ENCODE assay signal across 8 cellular contexts in the genomic region with DNA sequence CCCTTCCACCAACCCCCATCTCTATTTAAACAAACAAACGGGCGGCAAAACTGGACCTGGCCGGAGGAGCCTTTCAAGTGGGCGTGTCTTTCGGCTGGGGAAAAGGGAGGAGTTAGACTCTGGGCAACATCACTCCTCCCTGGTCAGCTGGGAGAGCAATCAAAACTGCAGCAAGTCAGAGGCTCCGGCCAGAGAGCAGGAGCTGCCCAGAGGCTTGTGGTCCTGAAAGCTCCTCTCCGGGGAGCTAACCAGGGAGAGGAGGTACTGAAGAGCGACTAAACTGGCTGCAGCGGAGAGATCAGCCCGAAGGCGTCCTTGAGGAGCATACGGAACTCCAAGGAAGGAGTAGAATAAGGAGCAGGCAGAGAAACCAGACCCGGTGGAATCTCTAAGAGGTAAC. TPM values are rescaled to one million over a fixed set of nuclear protein-coding genes. Genes with fewer than 3 reads are reported as not detected.
A peak's percentile ranks its signal among the peaks of the same experiment; 100 is the strongest.
DNase-seq lines count a peak whose midpoint lies in the region; ATAC-seq and TF ChIP-seq lines count a peak whose summit lies in the region.
"Had no signal": no experiment of that assay in that cellular context is flagged by ENCODE, and none has a peak within 500 bp of the region (broad histone marks: within the 10 kb centered on the region; RNA-seq: fewer than 3 reads in every experiment).

A gene with protein sequence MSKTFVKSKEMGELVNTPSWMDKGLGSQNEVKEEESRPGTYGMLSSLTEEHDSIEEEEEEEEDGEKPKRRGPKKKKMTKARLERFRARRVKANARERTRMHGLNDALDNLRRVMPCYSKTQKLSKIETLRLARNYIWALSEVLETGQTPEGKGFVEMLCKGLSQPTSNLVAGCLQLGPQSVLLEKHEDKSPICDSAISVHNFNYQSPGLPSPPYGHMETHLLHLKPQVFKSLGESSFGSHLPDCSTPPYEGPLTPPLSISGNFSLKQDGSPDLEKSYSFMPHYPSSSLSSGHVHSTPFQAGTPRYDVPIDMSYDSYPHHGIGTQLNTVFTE (plus strand): TSS at position 191 of the 400 bp plus-strand sequence. CDS start 6,466 bp downstream, outside the sequence.

- no peaks in the 10 kb centered on the region for H3K36me3 ChIP-seq in MG63
- no peaks in the 10 kb centered on the region for H3K36me3 ChIP-seq in hepatocyte (replicated peaks; ENCODE audit: insufficient read depth, low read depth)

- no peaks in the 10 kb centered on the region for H3K36me3 Mint-ChIP-seq in activated CD8-positive, alpha-beta T cell treated with anti-CD3 and anti-CD28 coated beads, Interleukin-2, amount 10 ng/mL, durations not matched to agents 7 days and 5 days (ENCODE audit: low read depth)

- H3K4me3 Mint-ChIP-seq in activated CD8-positive, alpha-beta T cell treated with anti-CD3 and anti-CD28 coated beads, Interleukin-2, amount 10 ng/mL, durations not matched to agents 7 days and 5 days: no peak within 1 kb of the TSS
- H3K4me3 Mint-ChIP-seq: nephron had no signal

- WGBS in hepatocyte (ENCODE audit: low lambda C conversion rate, missing lambda C conversion rate): 3% methylated on average over 13 of the region's 13 CpGs

- no peak within 1 kb of the TSS for H3K4me2 ChIP-seq in hepatocyte

- no peaks in the 10 kb centered on the region for H3K79me2 ChIP-seq in hepatocyte

- H3K27me3 ChIP-seq in MG63 (peaks cover 20% of the 10 kb centered on the region), hepatocyte (peaks cover 31% of the 10 kb centered on the region)

- CTCF ChIA-PET in activated CD8-positive, alpha-beta T cell treated with anti-CD3 and anti-CD28 coated beads, Interleukin-2, amount 10 ng/mL, durations not matched to agents 7 days and 5 days (lab: Charles Lee): interaction anchor here (0.8 to 1.8 kb wide), 2 partner anchors 52 to 270 kb away, joined by 3 to 5 read pairs; no protein-coding TSS in a partner anchor

- H3K27ac ChIP-seq in hepatocyte: no peak within 1 kb of the TSS

- no peak within 1 kb of the TSS for H3K27ac Mint-ChIP-seq in activated CD8-positive, alpha-beta T cell treated with anti-CD3 and anti-CD28 coated beads, Interleukin-2, amount 10 ng/mL, durations not matched to agents 7 days and 5 days
- H3K27ac Mint-ChIP-seq: nephron had no signal

- no peaks in the 10 kb centered on the region for H3K4me1 ChIP-seq in hepatocyte (ENCODE audit: insufficient read depth)

- H2AFZ ChIP-seq in hepatocyte: no peak within 1 kb of the TSS

- no peak for TF ChIP-seq CTCF in hepatocyte (IDR thresholded peaks at IDR 0.05; ENCODE audit: poor library complexity)

- H3K4me1 Mint-ChIP-seq in activated CD8-positive, alpha-beta T cell treated with anti-CD3 and anti-CD28 coated beads, Interleukin-2, amount 10 ng/mL, durations not matched to agents 7 days and 5 days (ENCODE audit: low read depth): no peaks in the 10 kb centered on the region
- H3K4me1 Mint-ChIP-seq: nephron had no signal

- ATAC-seq in GM18861 (IDR thresholded peaks at IDR 0.05; ENCODE audit: unreplicated experiment): peak; percentile 64
- ATAC-seq in activated CD8-positive, alpha-beta T cell treated with anti-CD3 and anti-CD28 coated beads, Interleukin-2, amount 10 ng/mL, durations not matched to agents 7 days and 5 days: peak; percentile 67

- POLR2A ChIA-PET in activated CD8-positive, alpha-beta T cell treated with anti-CD3 and anti-CD28 coated beads, Interleukin-2, amount 10 ng/mL, durations not matched to agents 7 days and 5 days (lab: Charles Lee): no interaction called here

- no peak within 1 kb of the TSS for H3K4me3 ChIP-seq in MG63
- H3K4me3 ChIP-seq in hepatocyte: no peak within 1 kb of the TSS
- no peak within 1 kb of the TSS for H3K4me3 ChIP-seq in skeletal muscle cell (ENCODE audit: low read depth, low read length)

- no peaks in the 10 kb centered on the region for H4K20me1 ChIP-seq in hepatocyte (ENCODE audit: insufficient read depth, poor library complexity, severe bottlenecking)

- H3K9me2 ChIP-seq in hepatocyte (replicated peaks; ENCODE audit: insufficient read depth): no peaks in the 10 kb centered on the region

- H3K27me3 Mint-ChIP-seq in activated CD8-positive, alpha-beta T cell treated with anti-CD3 and anti-CD28 coated beads, Interleukin-2, amount 10 ng/mL, durations not matched to agents 7 days and 5 days (ENCODE audit: low read depth): peaks cover 36% of the 10 kb centered on the region

- no peaks in the 10 kb centered on the region for H3K9me3 Mint-ChIP-seq in activated CD8-positive, alpha-beta T cell treated with anti-CD3 and anti-CD28 coated beads, Interleukin-2, amount 10 ng/mL, durations not matched to agents 7 days and 5 days (ENCODE audit: insufficient read depth)
- H3K9me3 Mint-ChIP-seq: nephron had no signal

- DNase-seq in MG63 (peak; percentile 57), hepatocyte (ENCODE audit: low spot score) (peak; percentile 87), skeletal muscle cell (ENCODE audit: low read depth) (peak; percentile 30), 8988T (no peak), NCI-H345 (lab: John Stamatoyannopoulos, UW) (no peak)
- peak; percentile 41 for DNase-seq in activated CD8-positive, alpha-beta T cell treated with anti-CD3 and anti-CD28 coated beads, Interleukin-2, amount 10 ng/mL, durations not matched to agents 7 days and 5 days

- H3K9me3 ChIP-seq in MG63 (no peaks in the 10 kb centered on the region), hepatocyte (ENCODE audit: low read depth) (no peaks in the 10 kb centered on the region)

RNA-seq across cellular contexts. Expression of the gene that starts here (rescaled TPM):
- not detected in 2 replicates for total RNA-seq in MG63 (2014; rRNA removed; shearing (Covaris generic); ENCODE audit: low replicate concordance)
- total RNA-seq in activated CD8-positive, alpha-beta T cell treated with anti-CD3 and anti-CD28 coated beads, Interleukin-2, amount 10 ng/mL, durations not matched to agents 7 days and 5 days: not detected
- total RNA-seq in hepatocyte: not detected in 2 replicates
- not detected in 2 replicates for polyA plus RNA-seq in hepatocyte

Comparison
In these comparisons a context has a peak if more than half of its experiments do, and no peak if none do; other contexts are left out.
1. Peak in DNase-seq in MG63; RNA of the gene not detected or under 1 TPM.
2. Peak in DNase-seq and ATAC-seq in activated CD8-positive, alpha-beta T cell treated with anti-CD3 and anti-CD28 coated beads, Interleukin-2, amount 10 ng/mL, durations not matched to agents 7 days and 5 days; RNA of the gene not detected or under 1 TPM.
3. Peak in DNase-seq in hepatocyte; RNA of the gene not detected or under 1 TPM.